Comparison of ENCODE assay signal across 8 cellular contexts in genomic region chr1:11858968-11859871, GRCh38. TPM values are rescaled to one million over a fixed set of nuclear protein-coding genes. Genes with fewer than 3 reads are reported as not detected.
A peak's percentile ranks its signal among the peaks of the same experiment; 100 is the strongest.
DNase-seq lines count a peak whose midpoint lies in the region; ATAC-seq, FAIRE-seq and TF ChIP-seq lines count a peak whose summit lies in the region.

No MANE protein-coding gene starts in this region.

- in situ Hi-C loops in Caki2 (cut with HindIII; ENCODE audit: low pct_unique_long_range_greater_than_20kb, low sequenced_read_pairs): no loop called here

- H3K9me3 ChIP-seq in Loucy (ENCODE audit: insufficient read depth, low read depth, low read length) (no peaks in the 10 kb centered on the region), endothelial cell of umbilical vein (replicated peaks; ENCODE audit: control insufficient read depth, insufficient read depth, low read length) (no peaks in the 10 kb centered on the region), testis (no peaks in the 10 kb centered on the region), vagina (no peaks in the 10 kb centered on the region)

- BruUV-seq in endothelial cell of umbilical vein (replicated peaks; lab: Mats Ljungman, UMichigan): no TSS peak

- TF ChIP-seq POLR2A in endothelial cell of umbilical vein (IDR thresholded peaks at IDR 0.05; ENCODE audit: low read depth, low read length) (no peak), testis (IDR thresholded peaks at IDR 0.05) (no peak), vagina (IDR thresholded peaks at IDR 0.05) (no peak)

- no peaks in the 10 kb centered on the region for H3K36me3 ChIP-seq in Loucy (ENCODE audit: insufficient read depth, low read length)
- no peaks in the 10 kb centered on the region for H3K36me3 ChIP-seq in endothelial cell of umbilical vein (ENCODE audit: control insufficient read depth in 2 of 2, extremely low read depth in 1 of 2, insufficient read depth in 2 of 2, low read length in 2 of 2)
- H3K36me3 ChIP-seq in testis (ENCODE audit: low read depth, missing control alignments): no peaks in the 10 kb centered on the region
- H3K36me3 ChIP-seq in vagina: no peaks in the 10 kb centered on the region

- H3K4me3 ChIP-seq in Loucy (ENCODE audit: low read length, poor library complexity, severe bottlenecking) (no peak overlapping the region), endothelial cell of umbilical vein (replicated peaks in 1 of 3; ENCODE audit: insufficient read depth in 1 of 3, low read depth in 1 of 3, low read length in 3 of 3) (no peak overlapping the region), testis (no peak overlapping the region), vagina (no peak overlapping the region)

- CTCF ChIA-PET in endothelial cell of umbilical vein (lab: Charles Lee): interaction anchor here (0.7 to 1.9 kb wide), 3 partner anchors 12 to 21 kb away, joined by 3 to 5 read pairs (median 4); partner anchors contain the start of gene NPPA

- intact Hi-C loops in endothelial cell of umbilical vein (cut with micrococcal nuclease) (loop anchor here (1.0 kb wide), 1 partner anchor 14 kb away; no protein-coding TSS in a partner anchor), natural killer cell (cut with micrococcal nuclease) (no loop called here), testis (cut with DNase I; ENCODE audit: low total_unique reads) (no loop called here), vagina (cut with DNase I) (no loop called here)

- H3K9me2 ChIP-seq in Loucy (replicated peaks; ENCODE audit: low read depth, low read length): no peaks in the 10 kb centered on the region

- DNase-seq in Caki2 (ENCODE audit: low read depth): peak; percentile 50
- peak; percentile 67 to 68 for DNase-seq in activated CD4-positive, alpha-beta T cell treated with anti-CD3 and anti-CD28 coated beads, Interleukin-2, amount 50 U/mL, for 48 hours
- DNase-seq in endothelial cell of umbilical vein (ENCODE audit: low read depth, low spot score): peak; percentile 61
- DNase-seq in natural killer cell: peak; percentile 71
- peak; percentile 75 for DNase-seq in testis
- no peak for DNase-seq in vagina (ENCODE audit: extremely low spot score in 2 of 2)

- dilution Hi-C loops in endothelial cell of umbilical vein (cut with MboI; ENCODE audit: extremely low pct_ligation_motif_present, low sequenced_read_pairs): no loop called here

- H3F3A ChIP-seq in Loucy (ENCODE audit: low read depth): no peaks in the 10 kb centered on the region; the same call in 1 of the 2 replicates

- H3K36me3 Mint-ChIP-seq in natural killer cell: no peaks in the 10 kb centered on the region

- H3K4me1 Mint-ChIP-seq in natural killer cell: no peaks in the 10 kb centered on the region

- no peaks in the 10 kb centered on the region for H3K79me2 ChIP-seq in Loucy (ENCODE audit: insufficient read depth, low read length)
- no peaks in the 10 kb centered on the region for H3K79me2 ChIP-seq in endothelial cell of umbilical vein (ENCODE audit: control insufficient read depth, insufficient read depth, low read length)

- POLR2A ChIA-PET in endothelial cell of umbilical vein (lab: Charles Lee): no interaction called here

- peak; percentile 54 for TF ChIP-seq CTCF in Loucy (conservative IDR thresholded peaks at IDR 0.05; ENCODE audit: low read length)
- peak in 1 of 2 donors; percentile 55 for TF ChIP-seq CTCF in endothelial cell of umbilical vein (IDR thresholded peaks at IDR 0.05; ENCODE audit: extremely low read depth in 1 of 2, insufficient read depth in 1 of 2, low read depth in 1 of 2, low read length in 2 of 2)
- peak; percentile 30 for TF ChIP-seq CTCF in natural killer cell (IDR thresholded peaks at IDR 0.05)
- TF ChIP-seq CTCF in testis (IDR thresholded peaks at IDR 0.05): no peak
- TF ChIP-seq CTCF in vagina (IDR thresholded peaks at IDR 0.05): no peak

- peak; percentile 85 to 99 (median 98) for ATAC-seq in natural killer cell
- no peak for ATAC-seq in HG03159 (IDR thresholded peaks at IDR 0.05; ENCODE audit: unreplicated experiment)

- no peak overlapping the region for H3K4me3 Mint-ChIP-seq in natural killer cell

- H3K27ac Mint-ChIP-seq in natural killer cell: no peak overlapping the region

- H3K27me3 ChIP-seq in Loucy (ENCODE audit: insufficient read depth, low read length, poor library complexity, severe bottlenecking) (no peaks in the 10 kb centered on the region), endothelial cell of umbilical vein (ENCODE audit: control insufficient read depth in 2 of 2, insufficient read depth in 2 of 2, low read length in 2 of 2) (peaks cover 18 to 20% of the 10 kb centered on the region in 2 experiments), testis (peaks cover 7% of the 10 kb centered on the region), vagina (no peaks in the 10 kb centered on the region)

- H3K4me1 ChIP-seq in Loucy (ENCODE audit: insufficient read depth, low read length, poor library complexity, severe bottlenecking) (no peaks in the 10 kb centered on the region), endothelial cell of umbilical vein (ENCODE audit: control insufficient read depth, extremely low read depth, insufficient read depth, low read length) (no peaks in the 10 kb centered on the region), testis (peaks cover 8% of the 10 kb centered on the region), vagina (no peaks in the 10 kb centered on the region)

- H3K4me2 ChIP-seq in Loucy (ENCODE audit: low read depth, low read length, poor library complexity, severe bottlenecking): no peak overlapping the region
- no peak overlapping the region for H3K4me2 ChIP-seq in endothelial cell of umbilical vein (ENCODE audit: insufficient read depth, low read length)

- H4K20me1 ChIP-seq in Loucy (ENCODE audit: insufficient read depth, low read length, poor library complexity, severe bottlenecking) (no peaks in the 10 kb centered on the region), endothelial cell of umbilical vein (replicated peaks; ENCODE audit: control insufficient read depth, extremely low read depth, insufficient read depth, low read length) (no peaks in the 10 kb centered on the region)

- FAIRE-seq in endothelial cell of umbilical vein (lab: Jason Lieb, UNC): no peak

- H3K27me3 Mint-ChIP-seq in natural killer cell (ENCODE audit: low read depth in 2 of 2): peaks cover 26 to 43% of the 10 kb centered on the region in 2 donors

- H3K9me3 Mint-ChIP-seq in natural killer cell: no peaks in the 10 kb centered on the region

- H3K27ac ChIP-seq in endothelial cell of umbilical vein (ENCODE audit: insufficient read depth, low read depth, low read length) (no peak overlapping the region), testis (no peak overlapping the region), vagina (no peak overlapping the region)

- H3K9ac ChIP-seq in Loucy (ENCODE audit: low read depth, low read length, poor library complexity, severe bottlenecking): no peak overlapping the region
- no peak overlapping the region for H3K9ac ChIP-seq in endothelial cell of umbilical vein (replicated peaks; ENCODE audit: extremely low read depth, insufficient read depth, low read length)

- 2 to 8% methylated on average over 12 to 52 of the region's 53 CpGs for WGBS in testis, 2 donors

- no peaks in the 10 kb centered on the region for H3K9me1 ChIP-seq in endothelial cell of umbilical vein (replicated peaks; ENCODE audit: control insufficient read depth, extremely low read depth, insufficient read depth, low read length)

- H2AFZ ChIP-seq in Loucy (ENCODE audit: low read length) (no peak overlapping the region), endothelial cell of umbilical vein (ENCODE audit: low read depth, low read length) (no peak overlapping the region)

RNA-seq across cellular contexts. Expression of gene NPPB, which starts 0.5 kb away (rescaled TPM):
- total RNA-seq in Caki2 (2014; rRNA removed; shearing (Covaris generic); ENCODE audit: low replicate concordance): not detected in 2 replicates
- total RNA-seq in endothelial cell of umbilical vein (not detected in 2 replicates), natural killer cell (not detected), testis (under 1 TPM in 1 of 2 donors, not detected in 1; 0.50 TPM), vagina (not detected)
- polyA plus RNA-seq in endothelial cell of umbilical vein (not detected in 2 replicates), testis (ENCODE audit: insufficient read depth, low read depth, low replicate concordance) (not detected)
- polyA plus RNA-seq in endothelial cell of umbilical vein (2011; cell fraction: cytosol; rRNA removed): not detected in 2 replicates
- not detected in 2 replicates for polyA plus RNA-seq in endothelial cell of umbilical vein (2011; cell fraction: nucleus; rRNA removed)
- polyA plus RNA-seq in endothelial cell of umbilical vein (2012): not detected in 2 replicates
- not detected in 2 replicates for polyA minus RNA-seq in endothelial cell of umbilical vein
- polyA minus RNA-seq in endothelial cell of umbilical vein (2011; cell fraction: cytosol; rRNA and poly(A)+ RNA removed): not detected
- polyA minus RNA-seq in endothelial cell of umbilical vein (2011; cell fraction: nucleus; rRNA and poly(A)+ RNA removed): not detected in 2 replicates

RNA-seq across cellular contexts. Expression of gene NPPA, which starts 11.6 kb away (rescaled TPM):
- total RNA-seq in Caki2 (2014; rRNA removed; shearing (Covaris generic); ENCODE audit: low replicate concordance): not detected in 2 replicates
- total RNA-seq in endothelial cell of umbilical vein (not detected in 2 replicates), natural killer cell (not detected), testis (not detected), vagina (not detected)
- polyA plus RNA-seq in endothelial cell of umbilical vein (not detected in 2 replicates), testis (ENCODE audit: insufficient read depth, low read depth, low replicate concordance) (not detected)
- not detected in 2 replicates for polyA plus RNA-seq in endothelial cell of umbilical vein (2011; cell fraction: cytosol; rRNA removed)
- polyA plus RNA-seq in endothelial cell of umbilical vein (2011; cell fraction: nucleus; rRNA removed): not detected in 2 replicates
- 0.32 TPM in 1 of 2 replicates, not detected in the other for polyA plus RNA-seq in endothelial cell of umbilical vein (2012)
- not detected in 2 replicates for polyA minus RNA-seq in endothelial cell of umbilical vein
- not detected for polyA minus RNA-seq in endothelial cell of umbilical vein (2011; cell fraction: cytosol; rRNA and poly(A)+ RNA removed)
- not detected in 2 replicates for polyA minus RNA-seq in endothelial cell of umbilical vein (2011; cell fraction: nucleus; rRNA and poly(A)+ RNA removed)

RNA-seq across cellular contexts. Expression of gene CLCN6, which starts 53.2 kb away (rescaled TPM):
- 5.6 and 7.4 TPM in 2 replicates for total RNA-seq in Caki2 (2014; rRNA removed; shearing (Covaris generic); ENCODE audit: low replicate concordance)
- 41.2 and 43.3 TPM in 2 replicates for total RNA-seq in endothelial cell of umbilical vein
- polyA plus RNA-seq in endothelial cell of umbilical vein: 17.7 and 20.4 TPM in 2 replicates
- 9.3 and 11.3 TPM in 2 replicates for polyA plus RNA-seq in endothelial cell of umbilical vein (2011; cell fraction: cytosol; rRNA removed)
- polyA plus RNA-seq in endothelial cell of umbilical vein (2011; cell fraction: nucleus; rRNA removed): 77.2 and 91.1 TPM in 2 replicates
- 9.6 and 12.6 TPM in 2 replicates for polyA plus RNA-seq in endothelial cell of umbilical vein (2012)
- 40.5 and 45.3 TPM in 2 replicates for polyA minus RNA-seq in endothelial cell of umbilical vein
- polyA minus RNA-seq in endothelial cell of umbilical vein (2011; cell fraction: cytosol; rRNA and poly(A)+ RNA removed): 2.8 TPM
- 43.1 and 47.0 TPM in 2 replicates for polyA minus RNA-seq in endothelial cell of umbilical vein (2011; cell fraction: nucleus; rRNA and poly(A)+ RNA removed)
- total RNA-seq in natural killer cell: 10 to 100 TPM; 21.4 to 28.6 (median 25.6) TPM
- 10 to 100 TPM; 57.1 to 91.7 TPM for total RNA-seq in testis
- 47.9 TPM for polyA plus RNA-seq in testis (ENCODE audit: insufficient read depth, low read depth, low replicate concordance)
- total RNA-seq in vagina: 19.2 TPM

RNA-seq across cellular contexts. Expression of gene MTHFR, which starts 53.5 kb away (rescaled TPM):
- total RNA-seq in Caki2 (2014; rRNA removed; shearing (Covaris generic); ENCODE audit: low replicate concordance): 12.0 and 18.2 TPM in 2 replicates
- total RNA-seq in endothelial cell of umbilical vein: 25.3 and 26.5 TPM in 2 replicates
- polyA plus RNA-seq in endothelial cell of umbilical vein: 13.8 and 14.8 TPM in 2 replicates
- polyA plus RNA-seq in endothelial cell of umbilical vein (2011; cell fraction: cytosol; rRNA removed): 7.7 and 9.8 TPM in 2 replicates
- polyA plus RNA-seq in endothelial cell of umbilical vein (2011; cell fraction: nucleus; rRNA removed): 31.6 and 36.9 TPM in 2 replicates
- polyA plus RNA-seq in endothelial cell of umbilical vein (2012): 5.9 and 6.5 TPM in 2 replicates
- polyA minus RNA-seq in endothelial cell of umbilical vein: 40.9 and 44.9 TPM in 2 replicates
- polyA minus RNA-seq in endothelial cell of umbilical vein (2011; cell fraction: cytosol; rRNA and poly(A)+ RNA removed): 13.4 TPM
- 32.1 and 46.5 TPM in 2 replicates for polyA minus RNA-seq in endothelial cell of umbilical vein (2011; cell fraction: nucleus; rRNA and poly(A)+ RNA removed)
- 10 to 100 TPM; 61.8 to 78.4 (median 69.5) TPM for total RNA-seq in natural killer cell
- total RNA-seq in testis: 10 to 100 TPM; 68.3 to 78.3 TPM
- 30.4 TPM for polyA plus RNA-seq in testis (ENCODE audit: insufficient read depth, low read depth, low replicate concordance)
- total RNA-seq in vagina: 47.9 TPM

Comparison
In these comparisons a context has a peak if more than half of its experiments do, and no peak if none do; other contexts are left out.
1. DNase-seq: peak in Caki2 (single experiment), activated CD4-positive, alpha-beta T cell treated with anti-CD3 and anti-CD28 coated beads, Interleukin-2, amount 50 U/mL, for 48 hours (2 of 2), endothelial cell of umbilical vein (single experiment), natural killer cell (single experiment) and testis (single experiment); none in vagina (0 of 2).
2. CTCF ChIP-seq: peak in Loucy (single experiment) and natural killer cell (single experiment); none in testis (0 of 3) and vagina (0 of 3).